ENCODE assay signal across 8 cellular contexts in genomic region chr17:50144845-50145531, GRCh38. TPM values are rescaled to one million over a fixed set of nuclear protein-coding genes. Genes with fewer than 3 reads are reported as not detected.
DNase-seq lines count a peak whose midpoint lies in the region; ATAC-seq, FAIRE-seq and TF ChIP-seq lines count a peak whose summit lies in the region.

No MANE protein-coding gene starts in this region.

- H3K79me2 ChIP-seq in Loucy (ENCODE audit: insufficient read depth, low read length): peaks cover 95% of the 10 kb centered on the region

- CTCF ChIA-PET in A549 (lab: Yijun Ruan, JAX): interaction anchor here (0.7 to 60.2 kb wide), 10 partner anchors 6 to 153 kb away, joined by 3 to 1356 read pairs (median 8); partner anchors contain the start of genes PDK2 and SGCA

- no peaks in the 10 kb centered on the region for H3K27me3 Mint-ChIP-seq in natural killer cell (ENCODE audit: low read depth in 2 of 2)

- peaks cover 84 to 89% of the 10 kb centered on the region in 2 donors for H3K4me1 Mint-ChIP-seq in natural killer cell

- no peak for TF ChIP-seq POLR2A in A549 (IDR thresholded peaks at IDR 0.05; ENCODE audit: low read length)

- WGBS in A549 (ENCODE audit: missing lambda C conversion rate): 78% methylated on average over 16 of the region's 16 CpGs

- ATAC-seq in A549: no peak
- no peak for ATAC-seq in natural killer cell
- no peak for ATAC-seq in GM19023 (IDR thresholded peaks at IDR 0.05; ENCODE audit: unreplicated experiment)

- H3K27ac Mint-ChIP-seq in natural killer cell: peak overlapping the region; percentile 11 to 98

- H3K4me3 Mint-ChIP-seq in natural killer cell: peak overlapping the region; percentile 35

- no peak for FAIRE-seq in A549 (lab: Jason Lieb, UNC)

- POLR2A ChIA-PET in A549 (lab: Yijun Ruan, JAX): no interaction called here

- H3K27ac ChIP-seq in A549: no peak overlapping the region
- peak overlapping the region; percentile 29 for H3K27ac ChIP-seq in cingulate gyrus (ENCODE audit: low read depth, low read length)

- H3K4me3 ChIP-seq in A549 (no peak overlapping the region), Loucy (ENCODE audit: low read length, poor library complexity, severe bottlenecking) (peak overlapping the region; percentile 82)

- no peaks in the 10 kb centered on the region for H3K9me2 ChIP-seq in Loucy (replicated peaks; ENCODE audit: low read depth, low read length)

- no peak for DNase-seq in A549 (ENCODE audit: low read depth in 1 of 2, low spot score in 1 of 2)
- DNase-seq in natural killer cell: no peak
- no peak for DNase-seq in HK-2 (ENCODE audit: unreplicated experiment)
- no peak for DNase-seq in glomerular visceral epithelial cell (ENCODE audit: extremely low spot score)
- no peak for DNase-seq in dedifferentiated amniotic fluid mesenchymal stem cell (ENCODE audit: extremely low spot score)

- peak overlapping the region; percentile 99 for H3K9ac ChIP-seq in Loucy (ENCODE audit: low read depth, low read length, poor library complexity, severe bottlenecking)

- H3K4me2 ChIP-seq in A549 (0 out of 3 replicates have a peak overlapping the region, but pooled peaks have one; percentile 95), Loucy (ENCODE audit: low read depth, low read length, poor library complexity, severe bottlenecking) (peak overlapping the region; percentile 87)

- H3K36me3 ChIP-seq in Loucy (ENCODE audit: insufficient read depth, low read length): peaks cover 43% of the 10 kb centered on the region; the same call in 1 of the 2 replicates

- no peak for TF ChIP-seq RAD21 in A549 (conservative IDR thresholded peaks at IDR 0.05 in 1 of 2, IDR thresholded peaks at IDR 0.05 in 1 of 2)

- H2AFZ ChIP-seq in Loucy (ENCODE audit: low read length): no peak overlapping the region

- peaks cover 80% of the 10 kb centered on the region for H4K20me1 ChIP-seq in Loucy (ENCODE audit: insufficient read depth, low read length, poor library complexity, severe bottlenecking)

- no peaks in the 10 kb centered on the region for H3K27me3 ChIP-seq in Loucy (ENCODE audit: insufficient read depth, low read length, poor library complexity, severe bottlenecking)

- no peak for TF ChIP-seq EP300 in A549 (IDR thresholded peaks at IDR 0.05)

- H3K9me3 Mint-ChIP-seq in natural killer cell: no peaks in the 10 kb centered on the region

- H3K4me1 ChIP-seq in A549: peaks cover 41% of the 10 kb centered on the region
- H3K4me1 ChIP-seq in Loucy (ENCODE audit: insufficient read depth, low read length, poor library complexity, severe bottlenecking): peaks cover 54% of the 10 kb centered on the region

- intact Hi-C loops in natural killer cell (cut with micrococcal nuclease): no loop called here

- TF ChIP-seq CTCF in A549 (IDR thresholded peaks at IDR 0.05) (no peak), Loucy (conservative IDR thresholded peaks at IDR 0.05; ENCODE audit: low read length) (no peak), natural killer cell (IDR thresholded peaks at IDR 0.05) (no peak)

- no peaks in the 10 kb centered on the region for H3K36me3 Mint-ChIP-seq in natural killer cell

- no peaks in the 10 kb centered on the region for H3F3A ChIP-seq in Loucy (ENCODE audit: low read depth)

- H3K9me3 ChIP-seq in A549 (no peaks in the 10 kb centered on the region), Loucy (ENCODE audit: insufficient read depth, low read depth, low read length) (no peaks in the 10 kb centered on the region)

TF ChIP-seq in A549, 52 proteins besides CTCF, POLR2A, EP300 and RAD21:
- no peak for TF ChIP-seq HES2 (IDR thresholded peaks at IDR 0.05)

RNA-seq across cellular contexts. Expression of gene PPP1R9B, which starts 5.5 kb away (rescaled TPM):
- 16.8 and 22.0 TPM in 2 replicates for polyA plus RNA-seq in A549 (2011; rRNA removed)
- 18.9 and 19.4 TPM in 2 replicates for polyA plus RNA-seq in A549 (2012; cell fraction: cytosol; rRNA removed)
- 35.8 and 44.2 TPM in 2 replicates for polyA plus RNA-seq in A549 (2012; cell fraction: nucleus; rRNA removed)
- 32.4 to 40.6 TPM (median 35.8 TPM) in 3 replicates for polyA plus RNA-seq in A549 (2017; fragmentation: RNase III; extraction: RNeasy Plus Mini Kit Qiagen cat#74134 plus additional on column Dnase treatment)
- 25.9 and 27.1 TPM in 2 replicates for polyA minus RNA-seq in A549 (2011; rRNA and poly(A)+ RNA removed)
- 100 to 1,000 TPM; 124 to 162 (median 135) TPM for total RNA-seq in natural killer cell

RNA-seq across cellular contexts. Expression of gene SAMD14, which starts 15.0 kb away (rescaled TPM):
- polyA plus RNA-seq in A549 (2011; rRNA removed): 0.12 and 0.15 TPM in 2 replicates
- polyA plus RNA-seq in A549 (2012; cell fraction: cytosol; rRNA removed): 0.22 and 0.31 TPM in 2 replicates
- 1.5 and 1.8 TPM in 2 replicates for polyA plus RNA-seq in A549 (2012; cell fraction: nucleus; rRNA removed)
- polyA plus RNA-seq in A549 (2017; fragmentation: RNase III; extraction: RNeasy Plus Mini Kit Qiagen cat#74134 plus additional on column Dnase treatment): 0.42 to 0.75 TPM (median 0.74 TPM) in 3 replicates
- polyA minus RNA-seq in A549 (2011; rRNA and poly(A)+ RNA removed): 0.58 and 0.83 TPM in 2 replicates
- 1 to 10 TPM; 1.1 to 2.1 (median 1.5) TPM for total RNA-seq in natural killer cell

RNA-seq across cellular contexts. Expression of gene SGCA, which starts 20.8 kb away (rescaled TPM):
- polyA plus RNA-seq in A549 (2011; rRNA removed): 0.44 and 0.90 TPM in 2 replicates
- polyA plus RNA-seq in A549 (2012; cell fraction: cytosol; rRNA removed): 1.8 and 3.2 TPM in 2 replicates
- polyA plus RNA-seq in A549 (2012; cell fraction: nucleus; rRNA removed): 1.2 and 1.9 TPM in 2 replicates
- 1.5 to 3.4 TPM (median 1.9 TPM) in 3 replicates for polyA plus RNA-seq in A549 (2017; fragmentation: RNase III; extraction: RNeasy Plus Mini Kit Qiagen cat#74134 plus additional on column Dnase treatment)
- polyA minus RNA-seq in A549 (2011; rRNA and poly(A)+ RNA removed): not detected in 2 replicates
- not detected for total RNA-seq in natural killer cell

RNA-seq across cellular contexts. Expression of gene PDK2, which starts 49.8 kb away (rescaled TPM):
- polyA plus RNA-seq in A549 (2011; rRNA removed) (28.5 and 34.4 TPM in 2 replicates), A549 (2017; fragmentation: RNase III; extraction: RNeasy Plus Mini Kit Qiagen cat#74134 plus additional on column Dnase treatment) (14.1 to 19.8 TPM (median 15.2 TPM) in 3 replicates)
- polyA plus RNA-seq in A549 (2012; cell fraction: cytosol; rRNA removed): 59.2 and 79.0 TPM in 2 replicates
- 67.5 and 95.4 TPM in 2 replicates for polyA plus RNA-seq in A549 (2012; cell fraction: nucleus; rRNA removed)
- 65.2 and 71.3 TPM in 2 replicates for polyA minus RNA-seq in A549 (2011; rRNA and poly(A)+ RNA removed)
- total RNA-seq in natural killer cell: 10 to 100 TPM; 23.2 to 32.9 (median 23.6) TPM

RNA-seq across cellular contexts. Expression of gene COL1A1, which starts 56.4 kb away (rescaled TPM):
- polyA plus RNA-seq in A549 (2011; rRNA removed) (4.4 and 4.6 TPM in 2 replicates), A549 (2017; fragmentation: RNase III; extraction: RNeasy Plus Mini Kit Qiagen cat#74134 plus additional on column Dnase treatment) (18.1 to 34.3 TPM (median 31.6 TPM) in 3 replicates)
- polyA plus RNA-seq in A549 (2012; cell fraction: cytosol; rRNA removed): 14.2 and 19.6 TPM in 2 replicates
- 66.1 and 69.4 TPM in 2 replicates for polyA plus RNA-seq in A549 (2012; cell fraction: nucleus; rRNA removed)
- 10.9 TPM in 2 replicates for polyA minus RNA-seq in A549 (2011; rRNA and poly(A)+ RNA removed)
- 1 to 10 TPM; 2.3 to 7.5 (median 2.6) TPM for total RNA-seq in natural killer cell
